In genomic region chr12:14716848-14717444, GRCh38 we compare ENCODE assay signal across 8 cellular contexts. TPM values are rescaled to one million over a fixed set of nuclear protein-coding genes. Genes with fewer than 3 reads are reported as not detected.
DNase-seq lines count a peak whose midpoint lies in the region; TF ChIP-seq lines count a peak whose summit lies in the region.

No MANE protein-coding gene starts in this region.

- intact Hi-C loops in prostate gland (cut with DNase I) = no loop called here

- POLR2A ChIA-PET in GM10248 (lab: Yijun Ruan, JAX) = no interaction called here

- peak; percentile 59 for DNase-seq in GM10248 (ENCODE audit: extremely low spot score)
- DNase-seq in HAP-1 (ENCODE audit: low spot score in 2 of 2) = peak; percentile 15 to 50
- peak; percentile 38 for DNase-seq in NCI-H69 (lab: John Stamatoyannopoulos, UW)
- peak; percentile 26 for DNase-seq in activated T-cell treated with anti-CD3 and anti-CD28 coated beads for 24 hours (ENCODE audit: low read depth)
- DNase-seq in fibroblast of peridontal ligament (ENCODE audit: extremely low read depth) = peak; percentile 59
- DNase-seq in prostate gland (ENCODE audit: low spot score) = peak; percentile 13
- DNase-seq in NCI-H1092 treated with DMSO at 0.1 percent for 48 hours (lab: John Stamatoyannopoulos, UW) = no peak
- no peak for DNase-seq in SHP77 (lab: John Stamatoyannopoulos, UW)

- H3K36me3 ChIP-seq in HAP-1 (replicated peaks) (no peaks in the 10 kb centered on the region), prostate gland (no peaks in the 10 kb centered on the region)

- in situ Hi-C loops in HAP-1 (cut with MboI; ENCODE audit: low sequenced_read_pairs) = loop anchor here (25.0 kb wide), 1 partner anchor 270 kb away; no protein-coding TSS in a partner anchor

- no peak for TF ChIP-seq POLR2A in prostate gland (IDR thresholded peaks at IDR 0.05)

- H3K4me1 ChIP-seq in HAP-1 (no peaks in the 10 kb centered on the region), prostate gland (replicated peaks) (no peaks in the 10 kb centered on the region)

- TF ChIP-seq CTCF in GM10248 (IDR thresholded peaks at IDR 0.05; ENCODE audit: control extremely low read depth, extremely low read depth, low read depth, missing control alignments) (peak; percentile 49), prostate gland (IDR thresholded peaks at IDR 0.05) (peak in 3 of 4 experiments; percentile 35 to 43 (median 40))

- no peak overlapping the region for H3K27ac ChIP-seq in prostate gland

- H3K9me3 ChIP-seq in HAP-1 (no peaks in the 10 kb centered on the region), prostate gland (no peaks in the 10 kb centered on the region)

- CTCF ChIA-PET in GM10248 (lab: Yijun Ruan, JAX) = interaction anchor here (0.7 to 2.9 kb wide), 13 partner anchors 13 to 479 kb away, joined by 3 to 16 read pairs (median 3); partner anchors contain the start of gene PLBD1

- H3K4me3 ChIP-seq in HAP-1 = no peak overlapping the region
- H3K4me3 ChIP-seq in prostate gland = no peak overlapping the region

- H3K27me3 ChIP-seq in HAP-1 (ENCODE audit: low read depth) (no peaks in the 10 kb centered on the region; the same call in 1 of the 2 replicates), prostate gland (replicated peaks; ENCODE audit: insufficient read depth) (no peaks in the 10 kb centered on the region)

- WGBS in prostate gland = 43% methylated on average over 1 of the region's 1 CpG

RNA-seq across cellular contexts. Expression of gene GUCY2C, which starts 20.5 kb away (rescaled TPM):
- under 1 TPM in 1 of 2 donors, not detected in 1; 0.11 TPM for total RNA-seq in prostate gland

Comparison
In these comparisons a context has a peak if more than half of its experiments do, and no peak if none do; other contexts are left out.
1. DNase-seq: peak in GM10248 (single experiment), HAP-1 (2 of 2), NCI-H69 (single experiment), activated T-cell treated with anti-CD3 and anti-CD28 coated beads for 24 hours (single experiment), fibroblast of peridontal ligament (single experiment) and prostate gland (single experiment); none in NCI-H1092 treated with DMSO at 0.1 percent for 48 hours (single experiment) and SHP77 (0 of 2).